25 cellular contexts compared by ENCODE assay signal in the genomic region with DNA sequence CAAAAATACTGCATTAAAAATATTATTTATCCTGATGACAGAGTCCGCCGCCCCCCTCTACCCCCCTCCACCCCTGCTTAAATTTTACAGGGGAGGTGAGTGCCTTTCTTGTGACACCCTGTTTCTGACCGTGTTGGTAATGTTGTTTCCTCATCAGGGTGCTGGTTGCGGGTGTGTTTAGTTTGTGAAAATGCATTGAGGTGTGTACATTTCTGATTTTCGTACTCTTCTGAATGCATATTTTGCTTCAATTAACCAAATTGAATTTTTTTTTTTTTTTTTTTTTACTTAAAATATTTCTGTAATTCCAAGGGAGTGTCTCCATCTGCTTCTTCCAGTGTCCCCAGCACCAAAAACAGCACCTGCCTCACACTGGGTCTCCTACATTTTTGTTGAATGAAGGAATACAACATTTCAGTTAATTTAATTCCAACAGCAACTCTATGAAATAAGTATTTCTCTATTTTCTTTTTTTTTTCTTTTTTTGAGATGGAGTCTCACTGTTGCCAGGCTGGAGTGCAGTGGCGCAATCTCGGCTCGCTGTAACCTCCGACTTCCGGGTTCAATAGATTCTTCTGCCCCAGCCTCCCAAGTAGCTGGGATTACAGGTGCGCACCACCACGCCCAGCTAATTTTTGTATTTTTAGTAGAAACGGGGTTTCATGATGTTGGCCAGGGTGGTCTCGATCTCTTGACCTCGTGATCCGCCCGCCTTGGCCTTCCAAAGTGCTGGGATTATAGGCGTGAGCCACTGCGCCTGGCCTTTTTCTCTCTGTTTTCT. TPM values are rescaled to one million over a fixed set of nuclear protein-coding genes. Genes with fewer than 3 reads are reported as not detected.
DNase-seq lines count a peak whose midpoint lies in the region; ATAC-seq and TF ChIP-seq lines count a peak whose summit lies in the region.
"Had no signal": no experiment of that assay in that cellular context is flagged by ENCODE, and none has a peak within 500 bp of the region (broad histone marks: within the 10 kb centered on the region; RNA-seq: fewer than 3 reads in every experiment).

No MANE protein-coding gene starts in this region.

- DNase-seq in PC-9 (peak in 1 of 2 experiments; percentile 54), esophagus muscularis mucosa (ENCODE audit: extremely low spot score) (no peak), right lobe of liver (no peak), NCI-H446 (lab: John Stamatoyannopoulos, UW) (no peak)
- DNase-seq: activated B cell treated with CpG ODN at 0.5 μM for 24 hours; activated CD8-positive, alpha-beta T cell treated with anti-CD3 and anti-CD28 coated beads, Interleukin-2, amount 10 ng/mL, durations not matched to agents 7 days and 5 days; activated naive CD4-positive, alpha-beta T cell treated with anti-CD3 and anti-CD28 coated beads for 36 hours; activated T-cell treated with anti-CD3 and anti-CD28 coated beads, Interleukin-2, amount 50 U/mL, for 24 hours; amygdala; caudate nucleus; MV-4-11; natural killer cell; NCI-H187; NCI-H345; NK-92 treated with Interleukin-12 subunit alpha and Interleukin-12 subunit beta, amount 100 ng/mL, for 24 hours; stimulated activated CD4-positive, alpha-beta T cell treated with anti-CD3 and anti-CD28 coated beads, Interleukin-1b, Interleukin-23, amount 100 ng/mL, for 48 hours; stimulated activated naive CD8-positive, alpha-beta T cell treated with anti-CD3 and anti-CD28 coated beads, Interleukin-15, Interleukin-2, amounts not matched to agents 100 U/mL and 50 U/mL, for 24 hours; T-helper 9 cell; transverse colon had no signal

- no peaks in the 10 kb centered on the region for H4K20me1 ChIP-seq in PC-9 (ENCODE audit: insufficient read depth)

- WGBS in esophagus muscularis mucosa, result 89% methylated on average over 19 of the region's 19 CpGs
- WGBS in right lobe of liver (ENCODE audit: insufficient coverage, low coverage, low lambda C conversion rate, missing lambda C conversion rate), result 68% methylated on average over 10 of the region's 19 CpGs

- H3K4me3 ChIP-seq in HEK293 (ENCODE audit: low read depth, low read length) (no peak overlapping the region), PC-9 (peak overlapping the region; percentile 28; the same call in 1 of the 2 replicates), esophagus muscularis mucosa (no peak overlapping the region), skin epidermis (no peak overlapping the region), right lobe of liver (no peak overlapping the region)
- H3K4me3 ChIP-seq: transverse colon had no signal

- H3K79me2 ChIP-seq in PC-9 (ENCODE audit: low read depth), result peaks cover 6% of the 10 kb centered on the region; the same call in 1 of the 2 replicates

- POLR2A ChIA-PET in HEK293 (lab: Yijun Ruan, JAX) (interaction anchor here (0.6 kb wide), 1 partner anchor 507 kb away, joined by 10 read pairs; no protein-coding TSS in a partner anchor), PC-9 (lab: Charles Lee; ENCODE audit: unreplicated experiment) (interaction anchor here (0.7 kb wide), 2 partner anchors 20 to 546 kb away, joined by 3 to 7 read pairs; no protein-coding TSS in a partner anchor)

- H3K9me3 ChIP-seq in HEK293 (ENCODE audit: control insufficient read depth, insufficient read depth, low read depth, low read length) (no peaks in the 10 kb centered on the region), PC-9 (ENCODE audit: insufficient read depth, low read depth) (no peaks in the 10 kb centered on the region), esophagus muscularis mucosa (no peaks in the 10 kb centered on the region), right lobe of liver (no peaks in the 10 kb centered on the region)
- H3K9me3 ChIP-seq: transverse colon had no signal

- H3K4me2 ChIP-seq in PC-9, result peak overlapping the region; percentile 77

- H3K27ac ChIP-seq in HEK293 (ENCODE audit: extremely low read depth, low read depth, low read length), result no peak overlapping the region
- H3K27ac ChIP-seq in PC-9, result peak overlapping the region; percentile 78
- peak overlapping the region in 3 of 4 donors; percentile 79 to 97 (median 97) for H3K27ac ChIP-seq in esophagus muscularis mucosa (replicated peaks in 1 of 4)
- H3K27ac ChIP-seq in skin epidermis, result peak overlapping the region in 15 of 21 experiments; percentile 24 to 90 (median 55)
- H3K27ac ChIP-seq in right lobe of liver, result no peak overlapping the region

- H3K36me3 ChIP-seq in HEK293 (ENCODE audit: control insufficient read depth in 2 of 2, insufficient read depth in 1 of 2, low read length in 2 of 2) (no peaks in the 10 kb centered on the region), PC-9 (ENCODE audit: low read depth) (no peaks in the 10 kb centered on the region), esophagus muscularis mucosa (no peaks in the 10 kb centered on the region), right lobe of liver (no peaks in the 10 kb centered on the region)
- H3K36me3 ChIP-seq: transverse colon had no signal

- CTCF ChIA-PET in HEK293 (lab: Yijun Ruan, JAX), result interaction anchor here (1.9 kb wide), 1 partner anchor 109 kb away, joined by 7 read pairs; no protein-coding TSS in a partner anchor
- CTCF ChIA-PET in PC-9 (lab: Charles Lee), result no interaction called here

- no peak for TF ChIP-seq EP300 in esophagus muscularis mucosa (IDR thresholded peaks at IDR 0.05)

- no peak for TF ChIP-seq POLR2A in esophagus muscularis mucosa (IDR thresholded peaks at IDR 0.05; ENCODE audit: low read depth)
- no peak for TF ChIP-seq POLR2A in right lobe of liver (IDR thresholded peaks at IDR 0.05)

- TF ChIP-seq CTCF in HEK293 (tag by site-specific recombination; IDR thresholded peaks at IDR 0.05), result no peak
- TF ChIP-seq CTCF in PC-9 (conservative IDR thresholded peaks at IDR 0.05), result no peak
- no peak for TF ChIP-seq CTCF in esophagus muscularis mucosa (IDR thresholded peaks at IDR 0.05)
- no peak for TF ChIP-seq CTCF in right lobe of liver (IDR thresholded peaks at IDR 0.05)

- H3K9me2 ChIP-seq in PC-9 (ENCODE audit: insufficient read depth), result no peaks in the 10 kb centered on the region

- peaks cover 57% of the 10 kb centered on the region for H3F3A ChIP-seq in PC-9 (ENCODE audit: insufficient read depth, low read depth)

- ATAC-seq in right lobe of liver (no peak), HG02870 (IDR thresholded peaks at IDR 0.05; ENCODE audit: unreplicated experiment) (no peak)
- ATAC-seq: activated CD8-positive, alpha-beta T cell treated with anti-CD3 and anti-CD28 coated beads, Interleukin-2, amount 10 ng/mL, durations not matched to agents 7 days and 5 days; esophagus mucosa; HepG2; natural killer cell; stimulated activated naive CD8-positive, alpha-beta T cell treated with anti-CD3 and anti-CD28 coated beads, Interleukin-15, Interleukin-2, amounts not matched to agents 100 U/mL and 50 U/mL, for 24 hours had no signal

- intact Hi-C loops in PC-9 (cut with micrococcal nuclease; ENCODE audit: unreplicated experiment) (no loop called here), esophagus muscularis mucosa (cut with DNase I) (no loop called here), right lobe of liver (cut with DNase I) (no loop called here)

- H3K4me1 ChIP-seq in HEK293 (ENCODE audit: control insufficient read depth, insufficient read depth, low read length) (peaks cover 9% of the 10 kb centered on the region; the same call in 1 of the 2 replicates), PC-9 (replicated peaks; ENCODE audit: insufficient read depth) (peaks cover 89% of the 10 kb centered on the region), esophagus muscularis mucosa (peaks cover 20 to 43% (median 39%) of the 10 kb centered on the region in 4 donors), right lobe of liver (peaks cover 0 to 4% (median 0%) of the 10 kb centered on the region in 4 donors)

- H2AFZ ChIP-seq in PC-9, result no peak overlapping the region

- H3K27me3 ChIP-seq in PC-9 (ENCODE audit: insufficient read depth, low read depth), result no peaks in the 10 kb centered on the region
- no peaks in the 10 kb centered on the region for H3K27me3 ChIP-seq in esophagus muscularis mucosa
- no peaks in the 10 kb centered on the region for H3K27me3 ChIP-seq in right lobe of liver
- H3K27me3 ChIP-seq: dorsolateral prefrontal cortex had no signal

- BruUV-seq in PC-9 (replicated peaks; lab: Mats Ljungman, UMichigan), result no TSS peak

TF ChIP-seq in HEK293, 187 proteins besides CTCF, POLR2A, EP300 and RAD21:
- peak; percentile 33; the same call in 1 of the 2 replicates for TF ChIP-seq ZNF341 (tag by site-specific recombination; IDR thresholded peaks at IDR 0.05; ENCODE audit: low read depth)
- no peak for TF ChIP-seq ZNF701 (tag by site-specific recombination; IDR thresholded peaks at IDR 0.05)

RNA-seq across cellular contexts. Expression of a gene that starts 5.6 kb away (rescaled TPM):
- total RNA-seq in PC-9 (2021) (327 and 337 TPM in 2 replicates), esophagus muscularis mucosa (10 to 100 TPM; 17.4 to 63.6 (median 31.8) TPM), right lobe of liver (10 to 100 TPM in 1 of 6 experiments, 1 to 10 TPM in 4, under 1 TPM in 1; 0.74 to 34.3 (median 5.8) TPM)

Comparison
In these comparisons a context has a peak if more than half of its experiments do, and no peak if none do; other contexts are left out.
1. H3K27ac ChIP-seq: peak in PC-9 (single experiment), esophagus muscularis mucosa (3 of 4) and skin epidermis (15 of 21); none in HEK293 (single experiment) and right lobe of liver (0 of 3).